ENCODE assay signal across 1 cellular context in genomic region chr7:151519765-151520418, GRCh38.
TF ChIP-seq lines count a peak whose summit lies in the region.

Gene RHEB (minus strand): TSS chr7:151519895. CDS start chr7:151519511, 384 bp downstream.

TF ChIP-seq in K562, 482 proteins besides CTCF, POLR2A, EP300 and RAD21 (continued from another document and continues in another):
- TF ChIP-seq, protein P1, sequence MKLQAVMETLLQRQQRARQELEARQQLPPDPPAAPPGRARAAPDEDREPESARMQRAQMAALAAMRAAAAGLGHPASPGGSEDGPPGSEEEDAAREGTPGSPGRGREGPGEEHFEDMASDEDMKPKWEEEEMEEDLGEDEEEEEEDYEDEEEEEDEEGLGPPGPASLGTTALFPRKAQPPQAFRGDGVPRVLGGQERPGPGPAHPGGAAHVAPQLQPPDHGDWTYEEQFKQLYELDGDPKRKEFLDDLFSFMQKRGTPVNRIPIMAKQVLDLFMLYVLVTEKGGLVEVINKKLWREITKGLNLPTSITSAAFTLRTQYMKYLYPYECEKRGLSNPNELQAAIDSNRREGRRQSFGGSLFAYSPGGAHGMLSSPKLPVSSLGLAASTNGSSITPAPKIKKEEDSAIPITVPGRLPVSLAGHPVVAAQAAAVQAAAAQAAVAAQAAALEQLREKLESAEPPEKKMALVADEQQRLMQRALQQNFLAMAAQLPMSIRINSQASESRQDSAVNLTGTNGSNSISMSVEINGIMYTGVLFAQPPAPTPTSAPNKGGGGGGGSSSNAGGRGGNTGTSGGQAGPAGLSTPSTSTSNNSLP (IDR thresholded peaks at IDR 0.05; ENCODE audit: borderline replicate concordance, low read depth, low read length) = no peak
- TF ChIP-seq, protein P2, sequence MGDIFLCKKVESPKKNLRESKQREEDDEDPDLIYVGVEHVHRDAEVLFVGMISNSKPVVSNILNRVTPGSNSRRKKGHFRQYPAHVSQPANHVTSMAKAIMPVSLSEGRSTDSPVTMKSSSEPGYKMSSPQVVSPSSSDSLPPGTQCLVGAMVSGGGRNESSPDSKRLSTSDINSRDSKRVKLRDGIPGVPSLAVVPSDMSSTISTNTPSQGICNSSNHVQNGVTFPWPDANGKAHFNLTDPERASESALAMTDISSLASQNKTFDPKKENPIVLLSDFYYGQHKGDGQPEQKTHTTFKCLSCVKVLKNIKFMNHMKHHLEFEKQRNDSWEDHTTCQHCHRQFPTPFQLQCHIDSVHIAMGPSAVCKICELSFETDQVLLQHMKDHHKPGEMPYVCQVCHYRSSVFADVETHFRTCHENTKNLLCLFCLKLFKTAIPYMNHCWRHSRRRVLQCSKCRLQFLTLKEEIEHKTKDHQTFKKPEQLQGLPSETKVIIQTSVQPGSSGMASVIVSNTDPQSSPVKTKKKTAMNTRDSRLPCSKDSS (IDR thresholded peaks at IDR 0.05; ENCODE audit: low read depth, partially characterized antibody) = no peak
- TF ChIP-seq CAMTA2 (CRISPR knock-in tag; conservative IDR thresholded peaks at IDR 0.05) (no peak), MNT (conservative IDR thresholded peaks at IDR 0.05) (peak; percentile 98 to 99), E2F6 (IDR thresholded peaks at IDR 0.05; ENCODE audit: borderline replicate concordance in 1 of 2, extremely low read depth in 1 of 2, insufficient read depth in 1 of 2, insufficient read length in 1 of 2, low read depth in 1 of 2, low read length in 1 of 2, poor library complexity in 1 of 2, severe bottlenecking in 1 of 2) (peak; percentile 100), ZBTB49 (CRISPR knock-in tag; IDR thresholded peaks at IDR 0.05; ENCODE audit: borderline replicate concordance) (no peak), NFRKB (IDR thresholded peaks at IDR 0.05; ENCODE audit: low read depth) (peak; percentile 59; the same call in 1 of the 2 replicates), ZNF696 (CRISPR knock-in tag; conservative IDR thresholded peaks at IDR 0.05) (no peak), ZNF253 (CRISPR knock-in tag; conservative IDR thresholded peaks at IDR 0.05) (no peak), MYNN (IDR thresholded peaks at IDR 0.05) (no peak), MYNN (CRISPR knock-in tag; IDR thresholded peaks at IDR 0.05) (no peak), HMG20B (CRISPR knock-in tag; IDR thresholded peaks at IDR 0.05) (no peak), ELF1 (tag; IDR thresholded peaks at IDR 0.05) (peak; percentile 70; the same call in 1 of the 2 replicates), ZNF121 (CRISPR knock-in tag; conservative IDR thresholded peaks at IDR 0.05) (no peak), TBL1XR1 (IDR thresholded peaks at IDR 0.05; ENCODE audit: low read length in 2 of 2) (peak in 1 of 2 experiments; percentile 71; a peak in 2 of 4 replicates), IRF2 (CRISPR knock-in tag; IDR thresholded peaks at IDR 0.05) (no peak), POU5F1 (IDR thresholded peaks at IDR 0.05; ENCODE audit: borderline replicate concordance, low read depth, low read length, partially characterized antibody) (no peak), ZFP91 (CRISPR knock-in tag; IDR thresholded peaks at IDR 0.05) (0 out of 2 replicates have a peak, but pooled peaks have one; percentile 12), GTF2F1 (IDR thresholded peaks at IDR 0.05; ENCODE audit: low read depth, low read length) (no peak), OTX1 (CRISPR knock-in tag; IDR thresholded peaks at IDR 0.05) (no peak), RFX7 (CRISPR knock-in tag; IDR thresholded peaks at IDR 0.05) (no peak), FOXJ3 (CRISPR knock-in tag; IDR thresholded peaks at IDR 0.05) (no peak), CBX2 (IDR thresholded peaks at IDR 0.05; ENCODE audit: insufficient read depth, low read length, poor library complexity, severe bottlenecking) (no peak), ZZZ3 (IDR thresholded peaks at IDR 0.05) (no peak), DDX20 (tag; IDR thresholded peaks at IDR 0.05; ENCODE audit: low read depth) (no peak), EP400 (IDR thresholded peaks at IDR 0.05) (peak; percentile 99), DEAF1 (CRISPR knock-in tag; IDR thresholded peaks at IDR 0.05) (no peak), SRSF1 (IDR thresholded peaks at IDR 0.05; ENCODE audit: low read depth, low read length) (no peak), HMGN3 (IDR thresholded peaks at IDR 0.05; ENCODE audit: borderline replicate concordance, extremely low read depth, insufficient read length, low read depth, low read length) (peak; percentile 71), ZNF512 (tag; IDR thresholded peaks at IDR 0.05) (no peak), KAT2B (IDR thresholded peaks at IDR 0.05; ENCODE audit: low read depth, low read length) (no peak), GTF2A2 (tag; IDR thresholded peaks at IDR 0.05) (no peak; the same call in 1 of the 2 replicates), NR2C2 (CRISPR knock-in tag; IDR thresholded peaks at IDR 0.05) (no peak), NR2C2 (tag; IDR thresholded peaks at IDR 0.05) (peak; percentile 70; the same call in 1 of the 2 replicates), PATZ1 (CRISPR knock-in tag; IDR thresholded peaks at IDR 0.05; ENCODE audit: borderline replicate concordance) (no peak), ZNF75A (CRISPR knock-in tag; IDR thresholded peaks at IDR 0.05) (no peak), TAF15 (IDR thresholded peaks at IDR 0.05; ENCODE audit: low read depth, low read length) (no peak), RBM15 (IDR thresholded peaks at IDR 0.05; ENCODE audit: insufficient read depth, low read length) (no peak)
- TF ChIP-seq, protein P3, sequence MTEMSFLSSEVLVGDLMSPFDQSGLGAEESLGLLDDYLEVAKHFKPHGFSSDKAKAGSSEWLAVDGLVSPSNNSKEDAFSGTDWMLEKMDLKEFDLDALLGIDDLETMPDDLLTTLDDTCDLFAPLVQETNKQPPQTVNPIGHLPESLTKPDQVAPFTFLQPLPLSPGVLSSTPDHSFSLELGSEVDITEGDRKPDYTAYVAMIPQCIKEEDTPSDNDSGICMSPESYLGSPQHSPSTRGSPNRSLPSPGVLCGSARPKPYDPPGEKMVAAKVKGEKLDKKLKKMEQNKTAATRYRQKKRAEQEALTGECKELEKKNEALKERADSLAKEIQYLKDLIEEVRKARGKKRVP (CRISPR knock-in tag; IDR thresholded peaks at IDR 0.05) = no peak
- TF ChIP-seq, protein P4, sequence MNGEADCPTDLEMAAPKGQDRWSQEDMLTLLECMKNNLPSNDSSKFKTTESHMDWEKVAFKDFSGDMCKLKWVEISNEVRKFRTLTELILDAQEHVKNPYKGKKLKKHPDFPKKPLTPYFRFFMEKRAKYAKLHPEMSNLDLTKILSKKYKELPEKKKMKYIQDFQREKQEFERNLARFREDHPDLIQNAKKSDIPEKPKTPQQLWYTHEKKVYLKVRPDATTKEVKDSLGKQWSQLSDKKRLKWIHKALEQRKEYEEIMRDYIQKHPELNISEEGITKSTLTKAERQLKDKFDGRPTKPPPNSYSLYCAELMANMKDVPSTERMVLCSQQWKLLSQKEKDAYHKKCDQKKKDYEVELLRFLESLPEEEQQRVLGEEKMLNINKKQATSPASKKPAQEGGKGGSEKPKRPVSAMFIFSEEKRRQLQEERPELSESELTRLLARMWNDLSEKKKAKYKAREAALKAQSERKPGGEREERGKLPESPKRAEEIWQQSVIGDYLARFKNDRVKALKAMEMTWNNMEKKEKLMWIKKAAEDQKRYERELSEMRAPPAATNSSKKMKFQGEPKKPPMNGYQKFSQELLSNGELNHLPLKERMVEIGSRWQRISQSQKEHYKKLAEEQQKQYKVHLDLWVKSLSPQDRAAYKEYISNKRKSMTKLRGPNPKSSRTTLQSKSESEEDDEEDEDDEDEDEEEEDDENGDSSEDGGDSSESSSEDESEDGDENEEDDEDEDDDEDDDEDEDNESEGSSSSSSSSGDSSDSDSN (IDR thresholded peaks at IDR 0.05; ENCODE audit: borderline replicate concordance in 1 of 2, low read depth in 2 of 2, low read length in 2 of 2) = 0 out of 4 replicates have a peak, but pooled peaks of 1 of the 2 experiments have one; percentile 34
- TF ChIP-seq, protein P5, sequence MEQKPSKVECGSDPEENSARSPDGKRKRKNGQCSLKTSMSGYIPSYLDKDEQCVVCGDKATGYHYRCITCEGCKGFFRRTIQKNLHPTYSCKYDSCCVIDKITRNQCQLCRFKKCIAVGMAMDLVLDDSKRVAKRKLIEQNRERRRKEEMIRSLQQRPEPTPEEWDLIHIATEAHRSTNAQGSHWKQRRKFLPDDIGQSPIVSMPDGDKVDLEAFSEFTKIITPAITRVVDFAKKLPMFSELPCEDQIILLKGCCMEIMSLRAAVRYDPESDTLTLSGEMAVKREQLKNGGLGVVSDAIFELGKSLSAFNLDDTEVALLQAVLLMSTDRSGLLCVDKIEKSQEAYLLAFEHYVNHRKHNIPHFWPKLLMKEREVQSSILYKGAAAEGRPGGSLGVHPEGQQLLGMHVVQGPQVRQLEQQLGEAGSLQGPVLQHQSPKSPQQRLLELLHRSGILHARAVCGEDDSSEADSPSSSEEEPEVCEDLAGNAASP (IDR thresholded peaks at IDR 0.05) = no peak
